ENCODE assay signal across 1 cellular context in genomic region chr17:18176152-18176551, GRCh38.
TF ChIP-seq lines count a peak whose summit lies in the region.

No MANE protein-coding gene starts in this region.

TF ChIP-seq in GM12878, 131 proteins besides CTCF, POLR2A, EP300 and RAD21:
- no peak for TF ChIP-seq FOXK2 (IDR thresholded peaks at IDR 0.05)
- TF ChIP-seq BMI1 (IDR thresholded peaks at IDR 0.05; ENCODE audit: borderline replicate concordance), result no peak
- no peak for TF ChIP-seq SREBF2 (IDR thresholded peaks at IDR 0.05; ENCODE audit: low read length)
- peak; percentile 45; the same call in 1 of the 2 replicates for TF ChIP-seq MAX (IDR thresholded peaks at IDR 0.05; ENCODE audit: low read depth, low read length)
- TF ChIP-seq JUND (IDR thresholded peaks at IDR 0.05; ENCODE audit: low read depth, low read length), result no peak
- TF ChIP-seq BHLHE40 (IDR thresholded peaks at IDR 0.05; ENCODE audit: borderline replicate concordance in 1 of 2, low read depth in 2 of 2, low read length in 1 of 2), result peak in 1 of 2 experiments; percentile 36; a peak in 1 of 4 replicates
- peak; percentile 66 for TF ChIP-seq RAD51 (IDR thresholded peaks at IDR 0.05)
- TF ChIP-seq ZNF687 (IDR thresholded peaks at IDR 0.05), result peak; percentile 88
- no peak for TF ChIP-seq SPI1 (IDR thresholded peaks at IDR 0.05; ENCODE audit: borderline replicate concordance, insufficient read depth, low read depth, low read length)
- no peak for TF ChIP-seq IRF5 (IDR thresholded peaks at IDR 0.05; ENCODE audit: borderline replicate concordance)
TF ChIP-seq in GM12878: peak in this region for 4.
